ENCODE assay signal across 17 cellular contexts in genomic region chr11:44804449-44805151, GRCh38.
A peak's percentile ranks its signal among the peaks of the same experiment; 100 is the strongest.
DNase-seq lines count a peak whose midpoint lies in the region; ATAC-seq and TF ChIP-seq lines count a peak whose summit lies in the region.
"Had no signal": no experiment of that assay in that cellular context is flagged by ENCODE, and none has a peak within 500 bp of the region (broad histone marks: within the 10 kb centered on the region; RNA-seq: fewer than 3 reads in every experiment).

No MANE protein-coding gene starts in this region.

- DNase-seq in Right ventricle myocardium inferior (ENCODE audit: missing footprints) (no peak), cardiac septum (ENCODE audit: low spot score) (no peak), left ventricle myocardium inferior (no peak), neural progenitor cell (ENCODE audit: low spot score) (no peak), vagina (ENCODE audit: extremely low spot score in 2 of 2) (no peak), NCI-H2081 treated with DMSO at 0.1 percent for 48 hours (lab: John Stamatoyannopoulos, UW) (no peak)
- no peak for DNase-seq in activated naive CD8-positive, alpha-beta T cell treated with anti-CD3 and anti-CD28 coated beads, Interleukin-2, amount 50 U/mL, for 24 hours
- no peak for DNase-seq in stimulated activated naive CD4-positive, alpha-beta T cell treated with Interleukin-2 at 50 U/mL for 16 hours (lab: John Stamatoyannopoulos, UW)
- DNase-seq: activated CD4-positive, alpha-beta T cell treated with anti-CD3 and anti-CD28 coated beads, Interleukin-2, amount 50 U/mL, for 48 hours; CD8-positive, alpha-beta memory T cell; hippocampal formation; Karpas-422; NCI-H345; OCI-M1; SK-N-SH had no signal

- H3K27me3 ChIP-seq in left ventricle myocardium inferior (ENCODE audit: low read depth) (no peaks in the 10 kb centered on the region), neural progenitor cell (no peaks in the 10 kb centered on the region), vagina (no peaks in the 10 kb centered on the region)

- peaks cover 84% of the 10 kb centered on the region for H3K4me1 Mint-ChIP-seq in neural progenitor cell
- no peaks in the 10 kb centered on the region for H3K4me1 Mint-ChIP-seq in activated naive CD8-positive, alpha-beta T cell treated with anti-CD3 and anti-CD28 coated beads, Interleukin-2, amount 50 U/mL, for 24 hours

- H3K27ac Mint-ChIP-seq in neural progenitor cell: peak overlapping the region; percentile 30
- no peak overlapping the region for H3K27ac Mint-ChIP-seq in activated naive CD8-positive, alpha-beta T cell treated with anti-CD3 and anti-CD28 coated beads, Interleukin-2, amount 50 U/mL, for 24 hours
- H3K27ac Mint-ChIP-seq: stimulated activated naive CD8-positive, alpha-beta T cell treated with anti-CD3 and anti-CD28 coated beads, Interleukin-15, Interleukin-2, amounts not matched to agents 100 ng/mL and 50 ng/mL, for 24 hours had no signal

- H3K4me1 ChIP-seq in left ventricle myocardium inferior (peaks cover 56% of the 10 kb centered on the region), neural progenitor cell (peaks cover 33% of the 10 kb centered on the region), vagina (peaks cover 8% of the 10 kb centered on the region)

- no peak overlapping the region for H3K4me3 ChIP-seq in left ventricle myocardium inferior
- H3K4me3 ChIP-seq in neural progenitor cell: no peak overlapping the region
- H3K4me3 ChIP-seq in vagina: no peak overlapping the region

- peak; percentile 33 for ATAC-seq in Right ventricle myocardium inferior
- ATAC-seq in activated naive CD8-positive, alpha-beta T cell treated with anti-CD3 and anti-CD28 coated beads, Interleukin-2, amount 50 U/mL, for 24 hours: no peak
- ATAC-seq: left lobe of liver had no signal

- no peaks in the 10 kb centered on the region for H3K9me3 Mint-ChIP-seq in neural progenitor cell
- no peaks in the 10 kb centered on the region for H3K9me3 Mint-ChIP-seq in activated naive CD8-positive, alpha-beta T cell treated with anti-CD3 and anti-CD28 coated beads, Interleukin-2, amount 50 U/mL, for 24 hours
- H3K9me3 Mint-ChIP-seq: CD8-positive, alpha-beta memory T cell; stimulated activated naive CD8-positive, alpha-beta T cell treated with anti-CD3 and anti-CD28 coated beads, Interleukin-15, Interleukin-2, amounts not matched to agents 100 ng/mL and 50 ng/mL, for 24 hours had no signal

- no peak for TF ChIP-seq POLR2A in vagina (IDR thresholded peaks at IDR 0.05)

- H3K9me3 ChIP-seq in left ventricle myocardium inferior (replicated peaks): no peaks in the 10 kb centered on the region
- H3K9me3 ChIP-seq in neural progenitor cell (ENCODE audit: low read depth): no peaks in the 10 kb centered on the region
- H3K9me3 ChIP-seq in vagina: no peaks in the 10 kb centered on the region
- H3K9me3 ChIP-seq: SK-N-SH had no signal

- H3K27me3 Mint-ChIP-seq in neural progenitor cell (ENCODE audit: insufficient read depth, low read depth): peaks cover 8% of the 10 kb centered on the region
- no peaks in the 10 kb centered on the region for H3K27me3 Mint-ChIP-seq in activated naive CD8-positive, alpha-beta T cell treated with anti-CD3 and anti-CD28 coated beads, Interleukin-2, amount 50 U/mL, for 24 hours
- H3K27me3 Mint-ChIP-seq: stimulated activated naive CD8-positive, alpha-beta T cell treated with anti-CD3 and anti-CD28 coated beads, Interleukin-15, Interleukin-2, amounts not matched to agents 100 ng/mL and 50 ng/mL, for 24 hours had no signal

- H3K36me3 ChIP-seq in left ventricle myocardium inferior (no peaks in the 10 kb centered on the region), neural progenitor cell (no peaks in the 10 kb centered on the region), vagina (no peaks in the 10 kb centered on the region)

- no peak overlapping the region for H3K9ac ChIP-seq in neural progenitor cell
- H3K9ac ChIP-seq: SK-N-SH had no signal

- H2AFZ ChIP-seq in neural progenitor cell (replicated peaks): no peak overlapping the region

- peak overlapping the region; percentile 27 for H3K4me2 ChIP-seq in neural progenitor cell
- H3K4me2 ChIP-seq: SK-N-SH had no signal

- peaks cover 11% of the 10 kb centered on the region for H3F3A ChIP-seq in neural progenitor cell (ENCODE audit: low read depth)

- H3K36me3 Mint-ChIP-seq in neural progenitor cell: peaks cover 7% of the 10 kb centered on the region
- no peaks in the 10 kb centered on the region for H3K36me3 Mint-ChIP-seq in activated naive CD8-positive, alpha-beta T cell treated with anti-CD3 and anti-CD28 coated beads, Interleukin-2, amount 50 U/mL, for 24 hours (ENCODE audit: low read depth)

- TF ChIP-seq CTCF in left ventricle myocardium inferior (IDR thresholded peaks at IDR 0.05; ENCODE audit: borderline replicate concordance) (no peak), neural progenitor cell (IDR thresholded peaks at IDR 0.05) (no peak), vagina (IDR thresholded peaks at IDR 0.05) (no peak)

- intact Hi-C loops in Right ventricle myocardium inferior (cut with DNase I): no loop called here
- intact Hi-C loops in cardiac septum (cut with DNase I): no loop called here
- intact Hi-C loops in left ventricle myocardium inferior (cut with micrococcal nuclease): no loop called here
- intact Hi-C loops in vagina (cut with DNase I): no loop called here

- peak overlapping the region; percentile 38 for H3K27ac ChIP-seq in left ventricle myocardium inferior (replicated peaks)
- H3K27ac ChIP-seq in neural progenitor cell: no peak overlapping the region
- peak overlapping the region; percentile 26 for H3K27ac ChIP-seq in vagina

- no peaks in the 10 kb centered on the region for H3K79me2 ChIP-seq in neural progenitor cell (ENCODE audit: low read depth)

- peaks cover 65% of the 10 kb centered on the region for H4K20me1 ChIP-seq in neural progenitor cell (ENCODE audit: low read depth)

- no peak overlapping the region for H3K4me3 Mint-ChIP-seq in neural progenitor cell
- no peak overlapping the region for H3K4me3 Mint-ChIP-seq in activated naive CD8-positive, alpha-beta T cell treated with anti-CD3 and anti-CD28 coated beads, Interleukin-2, amount 50 U/mL, for 24 hours
- H3K4me3 Mint-ChIP-seq: stimulated activated naive CD8-positive, alpha-beta T cell treated with anti-CD3 and anti-CD28 coated beads, Interleukin-15, Interleukin-2, amounts not matched to agents 100 ng/mL and 50 ng/mL, for 24 hours had no signal
